In the genomic region with DNA sequence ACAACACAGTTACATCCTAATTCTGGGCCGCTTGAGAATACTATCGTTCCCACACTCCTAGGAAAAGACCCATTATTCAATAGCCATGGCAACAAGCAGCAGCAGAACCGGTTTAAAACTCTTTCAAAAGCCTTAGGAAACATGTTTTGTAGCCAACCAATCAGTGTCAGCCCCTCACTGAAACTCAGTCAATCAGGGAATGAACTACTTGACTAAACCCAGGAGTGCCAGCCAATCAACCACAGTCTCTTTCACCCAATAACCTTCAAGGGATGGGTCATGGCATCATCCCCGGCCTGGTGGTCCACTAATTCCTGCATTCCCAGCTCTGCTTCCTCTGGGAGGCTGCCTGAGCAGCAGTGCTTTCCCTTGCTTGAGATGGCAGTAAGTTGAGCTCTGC, we compare ENCODE assay signal across 20 cellular contexts.
DNase-seq lines count a peak whose midpoint lies in the region; ATAC-seq and TF ChIP-seq lines count a peak whose summit lies in the region.
"Had no signal": no experiment of that assay in that cellular context is flagged by ENCODE, and none has a peak within 500 bp of the region (broad histone marks: within the 10 kb centered on the region; RNA-seq: fewer than 3 reads in every experiment).

No MANE protein-coding gene starts in this region.

- no peaks in the 10 kb centered on the region for H4K20me1 ChIP-seq in GM23338 (replicated peaks; ENCODE audit: insufficient read depth)

- H3K36me3 ChIP-seq in GM23338 (ENCODE audit: insufficient read depth): no peaks in the 10 kb centered on the region
- H3K36me3 ChIP-seq: HAP-1 had no signal

- H2AFZ ChIP-seq in GM23338: no peak overlapping the region

- no peak overlapping the region for H3K4me2 ChIP-seq in GM23338

- H3K36me3 Mint-ChIP-seq in GM23338 (ENCODE audit: low read depth) (no peaks in the 10 kb centered on the region), mesothelial cell of epicardium (peaks cover 3% of the 10 kb centered on the region), type B pancreatic cell (peaks cover 4% of the 10 kb centered on the region)
- H3K36me3 Mint-ChIP-seq: IgD-negative memory B cell had no signal

- H3K27me3 ChIP-seq in GM23338 (ENCODE audit: insufficient read depth): no peaks in the 10 kb centered on the region

- H3K4me3 Mint-ChIP-seq in GM23338 (no peak overlapping the region), mesothelial cell of epicardium (no peak overlapping the region), type B pancreatic cell (peak overlapping the region; percentile 6)
- H3K4me3 Mint-ChIP-seq: CD14-positive monocyte, IgD-negative memory B cell had no signal

- H3K9me3 Mint-ChIP-seq in GM23338 (peaks cover 3% of the 10 kb centered on the region; the same call in 2 of the 3 replicates), mesothelial cell of epicardium (peaks cover 9% of the 10 kb centered on the region), type B pancreatic cell (peaks cover 4% of the 10 kb centered on the region)

- H3K27ac Mint-ChIP-seq in GM23338 (no peak overlapping the region), mesothelial cell of epicardium (peak overlapping the region; percentile 66), type B pancreatic cell (peak overlapping the region; percentile 10)
- H3K27ac Mint-ChIP-seq: IgD-negative memory B cell had no signal

- peaks cover 2% of the 10 kb centered on the region; the same call in 1 of the 3 replicates for H3K4me1 Mint-ChIP-seq in GM23338
- peaks cover 28% of the 10 kb centered on the region for H3K4me1 Mint-ChIP-seq in mesothelial cell of epicardium
- peaks cover 34% of the 10 kb centered on the region for H3K4me1 Mint-ChIP-seq in type B pancreatic cell (ENCODE audit: unreplicated experiment)
- H3K4me1 Mint-ChIP-seq: IgD-negative memory B cell had no signal

- no peaks in the 10 kb centered on the region for H3K4me1 ChIP-seq in GM23338 (ENCODE audit: insufficient read depth)
- H3K4me1 ChIP-seq: HAP-1 had no signal

- TF ChIP-seq CTCF in GM23338 (conservative IDR thresholded peaks at IDR 0.05; ENCODE audit: low read depth in 2 of 2) (no peak), mesothelial cell of epicardium (IDR thresholded peaks at IDR 0.05; ENCODE audit: unreplicated experiment) (no peak), type B pancreatic cell (conservative IDR thresholded peaks at IDR 0.05) (no peak)

- peak; percentile 49 for ATAC-seq in GM23338
- ATAC-seq: Right ventricle myocardium inferior had no signal

- H3K27me3 Mint-ChIP-seq in GM23338 (ENCODE audit: insufficient read depth, low read depth, poor library complexity) (peaks cover 13% of the 10 kb centered on the region), mesothelial cell of epicardium (ENCODE audit: low read depth) (no peaks in the 10 kb centered on the region), type B pancreatic cell (peaks cover 3% of the 10 kb centered on the region)

- H3K79me2 ChIP-seq in GM23338 (replicated peaks; ENCODE audit: insufficient read depth): no peaks in the 10 kb centered on the region

- H3K4me3 ChIP-seq in GM23338: no peak overlapping the region
- H3K4me3 ChIP-seq: HAP-1 had no signal

- no peak overlapping the region for H3K27ac ChIP-seq in GM23338 (ENCODE audit: low read depth)

- no peaks in the 10 kb centered on the region for H3K9me2 ChIP-seq in GM23338 (ENCODE audit: insufficient read depth)

- peak; percentile 38 for DNase-seq in GM23338 (ENCODE audit: low spot score)
- peak; percentile 63 for DNase-seq in ecto neural progenitor cell (ENCODE audit: low spot score)
- DNase-seq in mesothelial cell of epicardium (ENCODE audit: low spot score in 2 of 2, unreplicated experiment in 2 of 2): no peak
- DNase-seq in type B pancreatic cell (ENCODE audit: extremely low spot score, unreplicated experiment): no peak
- DNase-seq in LoVo (ENCODE audit: low spot score): no peak
- no peak for DNase-seq in mesenteric fat pad (ENCODE audit: low spot score)
- DNase-seq in HUDEP-2 (lab: John Stamatoyannopoulos, UW; ENCODE audit: unreplicated experiment in 76 of 76): no peak
- DNase-seq: DMS 273 treated with DMSO at 0.1 percent for 48 hours, DND-41, Kasumi-1, MM.1S, NCI-H1092, NCI-H1436 treated with DMSO at 0.1 percent for 48 hours, NCI-H2029 treated with DMSO at 0.1 percent for 48 hours, NCI-H446 treated with DMSO at 0.1 percent for 48 hours, NCI-H69 had no signal

- no peaks in the 10 kb centered on the region for H3F3A ChIP-seq in GM23338 (replicated peaks; ENCODE audit: low read depth)

TF ChIP-seq in GM23338, 12 proteins besides CTCF, POLR2A, EP300 and RAD21:
- no peak for TF ChIP-seq ZNF331 (CRISPR knock-in tag; IDR thresholded peaks at IDR 0.05; ENCODE audit: low read depth)
- no peak for TF ChIP-seq POLR2AphosphoS5 (IDR thresholded peaks at IDR 0.05; ENCODE audit: low read depth)
- no peak for TF ChIP-seq CREB1 (CRISPR knock-in tag; IDR thresholded peaks at IDR 0.05; ENCODE audit: low read depth)
- no peak for TF ChIP-seq ZNF114 (CRISPR knock-in tag; IDR thresholded peaks at IDR 0.05)
- no peak for TF ChIP-seq EZH2 (IDR thresholded peaks at IDR 0.05; ENCODE audit: low read depth, unreplicated experiment)
- TF ChIP-seq, protein P1, sequence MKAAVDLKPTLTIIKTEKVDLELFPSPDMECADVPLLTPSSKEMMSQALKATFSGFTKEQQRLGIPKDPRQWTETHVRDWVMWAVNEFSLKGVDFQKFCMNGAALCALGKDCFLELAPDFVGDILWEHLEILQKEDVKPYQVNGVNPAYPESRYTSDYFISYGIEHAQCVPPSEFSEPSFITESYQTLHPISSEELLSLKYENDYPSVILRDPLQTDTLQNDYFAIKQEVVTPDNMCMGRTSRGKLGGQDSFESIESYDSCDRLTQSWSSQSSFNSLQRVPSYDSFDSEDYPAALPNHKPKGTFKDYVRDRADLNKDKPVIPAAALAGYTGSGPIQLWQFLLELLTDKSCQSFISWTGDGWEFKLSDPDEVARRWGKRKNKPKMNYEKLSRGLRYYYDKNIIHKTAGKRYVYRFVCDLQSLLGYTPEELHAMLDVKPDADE (IDR thresholded peaks at IDR 0.05): no peak
- TF ChIP-seq STAT1 (IDR thresholded peaks at IDR 0.05; ENCODE audit: unreplicated experiment): no peak

Comparison
In these comparisons a context has a peak if more than half of its experiments do, and no peak if none do; other contexts are left out.
1. DNase-seq: peak in GM23338 (single experiment) and ecto neural progenitor cell (single experiment); none in mesothelial cell of epicardium (0 of 2), type B pancreatic cell (single experiment), LoVo (single experiment), mesenteric fat pad (single experiment) and HUDEP-2 (0 of 76).